ENCODE assay signal across 8 cellular contexts in the genomic region with DNA sequence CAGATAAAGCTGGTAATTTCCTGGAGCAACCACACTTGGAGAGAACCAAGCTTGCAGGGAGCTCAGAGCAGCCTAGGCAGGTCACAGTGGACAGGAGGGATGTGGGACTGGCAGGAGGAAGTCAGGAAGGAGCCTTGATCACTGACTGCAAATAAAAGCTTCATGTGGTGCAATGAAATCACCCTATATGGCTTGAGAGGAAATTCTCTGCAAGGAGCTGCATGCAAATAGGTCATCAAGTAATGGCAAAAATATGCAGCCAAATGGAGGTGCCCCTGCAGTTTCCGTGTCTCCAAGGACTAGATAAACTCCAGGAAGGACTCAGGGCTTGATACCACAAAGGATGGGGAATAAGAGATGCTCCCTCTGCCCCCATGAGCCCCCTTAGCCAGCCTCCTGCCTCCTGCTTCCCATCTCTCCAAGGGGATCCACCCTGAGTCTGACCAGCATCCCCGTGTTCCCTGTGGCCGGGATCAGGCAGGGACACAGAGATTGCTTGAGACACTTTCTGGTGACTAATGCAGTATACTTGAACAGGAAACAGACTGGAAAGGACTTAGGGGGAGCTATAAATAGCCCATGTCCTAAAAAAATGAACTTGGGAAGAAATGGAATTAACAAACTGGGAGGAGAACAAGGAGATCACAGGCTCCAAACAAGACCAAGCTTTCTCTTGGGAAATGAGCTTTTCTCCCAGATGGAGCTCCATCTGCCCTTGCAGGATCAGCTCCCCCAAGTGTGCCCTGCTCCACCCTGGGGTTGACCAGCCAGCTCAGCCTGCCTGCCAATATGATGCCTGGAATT. TPM values are rescaled to one million over a fixed set of nuclear protein-coding genes. Genes with fewer than 3 reads are reported as not detected.
A peak's percentile ranks its signal among the peaks of the same experiment; 100 is the strongest.
DNase-seq lines count a peak whose midpoint lies in the region; ATAC-seq and TF ChIP-seq lines count a peak whose summit lies in the region.

No MANE protein-coding gene starts in this region.

- H3K4me3 ChIP-seq in astrocyte of the spinal cord (ENCODE audit: low read depth, low read length) (peak overlapping the region; percentile 16), kidney epithelial cell (ENCODE audit: low read depth, low read length) (no peak overlapping the region), tibial artery (peak overlapping the region; percentile 42 to 50)

- TF ChIP-seq CTCF in astrocyte of the spinal cord (IDR thresholded peaks at IDR 0.05; ENCODE audit: low read depth, low read length) (no peak), kidney epithelial cell (IDR thresholded peaks at IDR 0.05; ENCODE audit: insufficient read depth, low read length, poor library complexity, severe bottlenecking) (no peak), tibial artery (IDR thresholded peaks at IDR 0.05) (peak in 1 of 2 experiments; percentile 6)

- no peaks in the 10 kb centered on the region for H3K27me3 ChIP-seq in kidney epithelial cell (ENCODE audit: control insufficient read depth, insufficient read depth, low read length)
- no peaks in the 10 kb centered on the region for H3K27me3 ChIP-seq in tibial artery

- intact Hi-C loops in tibial artery (cut with DNase I; ENCODE audit: low total_unique reads), result no loop called here

- no peak for ATAC-seq in HG02623 (IDR thresholded peaks at IDR 0.05; ENCODE audit: unreplicated experiment)
- no peak for ATAC-seq in GM21367 (IDR thresholded peaks at IDR 0.05; ENCODE audit: unreplicated experiment)

- H3K4me1 ChIP-seq in tibial artery, result peaks cover 0 to 69% (median 53%) of the 10 kb centered on the region in 4 donors

- no peaks in the 10 kb centered on the region for H3K36me3 ChIP-seq in kidney epithelial cell (ENCODE audit: control insufficient read depth, insufficient read depth, low read length)
- no peaks in the 10 kb centered on the region for H3K36me3 ChIP-seq in tibial artery

- in situ Hi-C loops in astrocyte of the spinal cord (cut with HindIII; ENCODE audit: low sequenced_read_pairs), result loop anchor here (10.0 kb wide), 1 partner anchor 148 kb away; no protein-coding TSS in a partner anchor

- peak overlapping the region; percentile 84 to 91 for H3K27ac ChIP-seq in tibial artery

- peak; percentile 57 to 70 for DNase-seq in AML-193 (lab: John Stamatoyannopoulos, UW)
- DNase-seq in Kasumi-1 (lab: John Stamatoyannopoulos, UW), result peak; percentile 64 to 67
- peak; percentile 96 for DNase-seq in astrocyte of the spinal cord (ENCODE audit: low read depth, low spot score)
- peak; percentile 94 for DNase-seq in kidney epithelial cell (ENCODE audit: low read depth)
- DNase-seq in tibial artery, result peak; percentile 89 to 92
- no peak for DNase-seq in NCI-H1930 (lab: John Stamatoyannopoulos, UW)

- H3K9me3 ChIP-seq in tibial artery, result no peaks in the 10 kb centered on the region

RNA-seq across cellular contexts. Expression of gene MICAL2, which starts 23.9 kb away (rescaled TPM):
- 361 and 367 TPM in 2 replicates for total RNA-seq in kidney epithelial cell

Comparison
In these comparisons a context has a peak if more than half of its experiments do, and no peak if none do; other contexts are left out.
1. DNase-seq: peak in AML-193 (2 of 2), Kasumi-1 (2 of 2), astrocyte of the spinal cord (single experiment), kidney epithelial cell (single experiment) and tibial artery (2 of 2); none in NCI-H1930 (0 of 2).